ENCODE assay signal across 17 cellular contexts in the genomic region with DNA sequence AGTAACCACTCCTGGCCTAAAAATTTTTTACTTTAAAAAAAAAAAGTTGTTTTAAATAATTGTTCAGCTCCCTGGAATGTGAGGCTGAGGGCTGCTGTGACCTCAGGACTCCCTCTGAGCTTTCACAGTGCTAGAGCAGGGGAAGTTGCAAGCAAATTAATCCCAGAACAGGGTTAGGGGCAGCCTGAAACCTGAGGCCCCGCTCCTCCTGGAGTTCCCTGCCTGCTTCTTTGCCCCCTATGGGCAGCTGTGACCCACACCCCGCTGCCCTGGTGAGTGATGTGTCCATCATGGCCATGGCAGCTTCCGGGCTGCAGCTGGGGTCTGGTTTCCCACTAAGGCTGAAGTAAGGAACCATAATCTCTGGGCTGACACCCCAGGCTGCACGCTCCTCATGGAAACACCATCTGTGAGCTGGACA. TPM values are rescaled to one million over a fixed set of nuclear protein-coding genes. Genes with fewer than 3 reads are reported as not detected.
DNase-seq lines count a peak whose midpoint lies in the region; ATAC-seq and TF ChIP-seq lines count a peak whose summit lies in the region.
"Had no signal": no experiment of that assay in that cellular context is flagged by ENCODE, and none has a peak within 500 bp of the region (broad histone marks: within the 10 kb centered on the region; RNA-seq: fewer than 3 reads in every experiment).

No MANE protein-coding gene starts in this region.

- no peak for TF ChIP-seq CTCF in cardiac muscle cell (IDR thresholded peaks at IDR 0.05; ENCODE audit: low read depth, low read length)
- no peak for TF ChIP-seq CTCF in WERI-Rb-1 (IDR thresholded peaks at IDR 0.05; ENCODE audit: low read depth, low read length)
- TF ChIP-seq CTCF in tibial artery (IDR thresholded peaks at IDR 0.05): no peak
- no peak for TF ChIP-seq CTCF in BE2C (IDR thresholded peaks at IDR 0.05; ENCODE audit: low read depth, low read length)
- TF ChIP-seq CTCF in CD14-positive monocyte (IDR thresholded peaks at IDR 0.05): no peak

- DNase-seq in cardiac muscle cell (ENCODE audit: low read depth in 1 of 2, low spot score in 1 of 2) (peak in 1 of 2 donors; percentile 68), Right ventricle myocardium superior (no peak), WERI-Rb-1 (peak; percentile 71), islet precursor cell (peak; percentile 70), tibial artery (no peak), T-helper 2 cell (no peak), BE2C (no peak), CD14-positive monocyte (ENCODE audit: low spot score) (no peak)
- DNase-seq: activated CD4-positive, CD25-positive, alpha-beta regulatory T cell; activated T-cell treated with anti-CD3 and anti-CD28 coated beads, Interleukin-2, amount 50 U/mL, for 24 hours; esophagus squamous epithelium; left colon; pancreas had no signal

- peaks cover 0 to 1% (median 0%) of the 10 kb centered on the region in 3 donors for H3K27me3 Mint-ChIP-seq in CD14-positive monocyte (ENCODE audit: low read depth in 3 of 3)
- H3K27me3 Mint-ChIP-seq: activated T-cell treated with anti-CD3 and anti-CD28 coated beads, Interleukin-2, amount 50 U/mL, for 24 hours had no signal

- H3K4me3 ChIP-seq in cardiac muscle cell (no peak overlapping the region), WERI-Rb-1 (ENCODE audit: low read depth, low read length) (no peak overlapping the region), tibial artery (no peak overlapping the region), BE2C (ENCODE audit: low read depth, low read length) (no peak overlapping the region)
- H3K4me3 ChIP-seq: esophagus squamous epithelium, K562, pancreas had no signal

- no peaks in the 10 kb centered on the region for H3K36me3 ChIP-seq in cardiac muscle cell
- peaks cover 12% of the 10 kb centered on the region for H3K36me3 ChIP-seq in WERI-Rb-1
- peaks cover 6 to 26% (median 7%) of the 10 kb centered on the region in 3 donors for H3K36me3 ChIP-seq in tibial artery
- peaks cover 20% of the 10 kb centered on the region for H3K36me3 ChIP-seq in BE2C

- no peaks in the 10 kb centered on the region for H3K9me3 ChIP-seq in cardiac muscle cell (ENCODE audit: low read depth)
- H3K9me3 ChIP-seq in WERI-Rb-1 (ENCODE audit: severe bottlenecking): no peaks in the 10 kb centered on the region
- no peaks in the 10 kb centered on the region for H3K9me3 ChIP-seq in tibial artery
- no peaks in the 10 kb centered on the region for H3K9me3 ChIP-seq in BE2C
- H3K9me3 ChIP-seq: esophagus squamous epithelium, pancreas had no signal

- no peaks in the 10 kb centered on the region for H3K27me3 ChIP-seq in cardiac muscle cell
- no peaks in the 10 kb centered on the region for H3K27me3 ChIP-seq in WERI-Rb-1 (ENCODE audit: insufficient read depth, low read depth, severe bottlenecking)
- H3K27me3 ChIP-seq in tibial artery: no peaks in the 10 kb centered on the region
- no peaks in the 10 kb centered on the region for H3K27me3 ChIP-seq in BE2C
- H3K27me3 ChIP-seq: esophagus squamous epithelium, pancreas had no signal

- peaks cover 21 to 38% of the 10 kb centered on the region in 2 donors for H3K36me3 Mint-ChIP-seq in CD14-positive monocyte

- no peak overlapping the region for H3K4me3 Mint-ChIP-seq in CD14-positive monocyte
- H3K4me3 Mint-ChIP-seq: activated T-cell treated with anti-CD3 and anti-CD28 coated beads, Interleukin-2, amount 50 U/mL, for 24 hours had no signal

- H3K27ac ChIP-seq in cardiac muscle cell (peak overlapping the region; percentile 62), WERI-Rb-1 (peak overlapping the region; percentile 69), tibial artery (peak overlapping the region; percentile 39 to 67)

- no peak for ATAC-seq in Right ventricle myocardium superior (ENCODE audit: poor library complexity)
- ATAC-seq: K562, left colon, pancreas, Right ventricle myocardium inferior had no signal

- H3K27ac Mint-ChIP-seq in CD14-positive monocyte: no peak overlapping the region
- H3K27ac Mint-ChIP-seq: activated T-cell treated with anti-CD3 and anti-CD28 coated beads, Interleukin-2, amount 50 U/mL, for 24 hours had no signal

- intact Hi-C loops in Right ventricle myocardium superior (cut with DNase I): loop anchor here (5.0 kb wide), 1 partner anchor 67 kb away; no protein-coding TSS in a partner anchor
- intact Hi-C loops in tibial artery (cut with DNase I; ENCODE audit: low total_unique reads): loop anchor here (5.0 to 10.0 kb wide), 3 partner anchors 77 to 162 kb away; a partner anchor contains a TSS
- intact Hi-C loops in CD14-positive monocyte (cut with micrococcal nuclease): loop anchor here (5.0 to 10.0 kb wide), 3 partner anchors 42 to 80 kb away; no protein-coding TSS in a partner anchor

- H3K9me3 Mint-ChIP-seq in CD14-positive monocyte: no peaks in the 10 kb centered on the region
- H3K9me3 Mint-ChIP-seq: activated T-cell treated with anti-CD3 and anti-CD28 coated beads, Interleukin-2, amount 50 U/mL, for 24 hours had no signal

- H3K4me1 Mint-ChIP-seq in CD14-positive monocyte: peaks cover 23% of the 10 kb centered on the region

- H3K4me1 ChIP-seq in cardiac muscle cell (ENCODE audit: low read depth) (peaks cover 4% of the 10 kb centered on the region), tibial artery (peaks cover 0 to 31% (median 15%) of the 10 kb centered on the region in 4 donors), BE2C (peaks cover 6% of the 10 kb centered on the region)

RNA-seq across cellular contexts. Expression of a gene that starts 9.5 kb away (rescaled TPM):
- total RNA-seq in cardiac muscle cell (40.7 and 44.4 TPM in 2 replicates), Right ventricle myocardium superior (16.3 TPM)
- polyA plus RNA-seq in cardiac muscle cell (36.1 and 39.7 TPM in 2 replicates), CD14-positive monocyte (10 to 100 TPM; 16.4 to 17.6 TPM)
- 83.0 TPM for polyA plus RNA-seq in BE2C (2012; ENCODE audit: insufficient read depth, insufficient read length, low read depth)

RNA-seq across cellular contexts. Expression of a gene that starts 9.7 kb away (rescaled TPM):
- total RNA-seq in cardiac muscle cell (72.6 and 148 TPM in 2 replicates), Right ventricle myocardium superior (33.6 TPM)
- polyA plus RNA-seq in cardiac muscle cell (49.2 and 59.7 TPM in 2 replicates), CD14-positive monocyte (10 to 100 TPM in 1 of 2 donors, 1 to 10 TPM in 1; 7.9 to 13.6 TPM)
- polyA plus RNA-seq in BE2C (2012; ENCODE audit: insufficient read depth, insufficient read length, low read depth): 132 TPM

RNA-seq across cellular contexts. Expression of a gene that starts 26.3 kb away (rescaled TPM):
- total RNA-seq in cardiac muscle cell (11.1 and 24.2 TPM in 2 replicates), Right ventricle myocardium superior (128 TPM)
- polyA plus RNA-seq in cardiac muscle cell (13.4 and 31.1 TPM in 2 replicates), CD14-positive monocyte (10 to 100 TPM; 20.4 to 34.9 TPM)
- polyA plus RNA-seq in BE2C (2012; ENCODE audit: insufficient read depth, insufficient read length, low read depth): 24.5 TPM

RNA-seq across cellular contexts. Expression of a gene that starts 45.5 kb away (rescaled TPM):
- total RNA-seq in cardiac muscle cell: not detected in 2 replicates
- polyA plus RNA-seq in cardiac muscle cell: not detected in 2 replicates
- not detected for total RNA-seq in Right ventricle myocardium superior
- not detected for polyA plus RNA-seq in BE2C (2012; ENCODE audit: insufficient read depth, insufficient read length, low read depth)
- polyA plus RNA-seq in CD14-positive monocyte: under 1 TPM in 1 of 2 donors, not detected in 1; 0.14 TPM
- total RNA-seq: A673, bronchial epithelial cell, K562, Right ventricle myocardium inferior had no signal
- polyA plus RNA-seq: K562 had no signal

RNA-seq across cellular contexts. Expression of a gene that starts 59.4 kb away (rescaled TPM):
- total RNA-seq in cardiac muscle cell (0.32 and 0.33 TPM in 2 replicates), Right ventricle myocardium superior (not detected)
- polyA plus RNA-seq in cardiac muscle cell (0.24 TPM in 1 of 2 replicates, not detected in the other), CD14-positive monocyte (not detected)
- not detected for polyA plus RNA-seq in BE2C (2012; ENCODE audit: insufficient read depth, insufficient read length, low read depth)
- total RNA-seq: Right ventricle myocardium inferior had no signal

Comparison
In these comparisons a context has a peak if more than half of its experiments do, and no peak if none do; other contexts are left out.
1. DNase-seq: peak in WERI-Rb-1 (single experiment) and islet precursor cell (single experiment); none in Right ventricle myocardium superior (single experiment), tibial artery (0 of 2), T-helper 2 cell (0 of 5), BE2C (single experiment) and CD14-positive monocyte (single experiment).
2. Peak in every context shown above with its lines, with median percentiles within 50 percentile points of each other: H3K27ac ChIP-seq.